In the genomic region with DNA sequence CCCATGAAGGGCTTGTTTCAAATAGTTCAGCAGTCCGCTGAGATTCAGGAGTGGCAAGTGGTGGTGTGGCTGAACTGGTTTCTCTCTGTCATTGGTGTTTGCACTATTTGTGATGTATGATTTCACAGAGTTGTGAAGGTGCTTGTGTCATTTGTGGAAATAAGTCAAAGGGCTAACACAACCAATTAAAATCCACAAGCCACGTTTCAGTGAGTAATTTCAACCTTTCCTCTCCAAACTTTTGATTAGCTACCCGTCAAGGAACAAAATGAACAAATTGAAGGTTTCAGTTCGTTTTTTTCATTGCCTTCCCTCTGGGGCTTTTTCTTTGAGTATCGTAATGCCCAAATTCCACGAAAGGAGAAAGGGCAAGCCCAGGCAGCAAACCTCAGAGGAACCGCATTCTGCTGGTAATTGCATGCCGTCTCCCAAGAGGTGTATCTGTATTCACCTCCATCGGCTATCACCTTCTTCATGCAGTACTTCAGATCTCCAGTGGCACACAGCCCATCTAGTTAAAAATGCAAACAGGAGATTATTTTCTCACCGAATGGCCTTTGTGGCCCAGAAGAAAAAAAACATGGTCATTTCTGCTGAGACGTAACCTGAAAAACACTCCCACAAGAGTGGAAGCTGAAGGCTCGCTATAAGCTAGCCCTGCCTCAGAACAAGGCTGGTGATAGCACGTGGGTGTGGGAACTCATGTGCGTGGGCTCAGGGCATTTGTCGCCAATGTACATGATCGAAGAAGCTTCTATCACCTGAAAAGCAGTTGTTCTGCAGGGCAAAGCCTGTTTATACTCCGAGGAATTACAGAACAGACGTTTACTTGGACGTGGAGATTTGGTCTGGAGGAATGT, we compare ENCODE assay signal across 9 cellular contexts.
A peak's percentile ranks its signal among the peaks of the same experiment; 100 is the strongest.
DNase-seq lines count a peak whose midpoint lies in the region; ATAC-seq and TF ChIP-seq lines count a peak whose summit lies in the region.
"Had no signal": no experiment of that assay in that cellular context is flagged by ENCODE, and none has a peak within 500 bp of the region (broad histone marks: within the 10 kb centered on the region; RNA-seq: fewer than 3 reads in every experiment).

No MANE protein-coding gene starts in this region.

- no peak for DNase-seq in natural killer cell treated with Interleukin-12 subunit alpha and Interleukin-12 subunit beta and Interleukin-15 and Interleukin-18, amount 100 ng/mL, for 72 hours (ENCODE audit: low spot score)
- DNase-seq in anterior cingulate cortex (lab: John Stamatoyannopoulos, UW) = no peak
- DNase-seq in tibial nerve (ENCODE audit: low spot score in 2 of 2) = no peak
- no peak for DNase-seq in effector CD4-positive, alpha-beta T cell
- DNase-seq: hypothalamus had no signal

- peaks cover 59 to 77% of the 10 kb centered on the region in 2 donors for H3K4me1 Mint-ChIP-seq in natural killer cell treated with Interleukin-12 subunit alpha and Interleukin-12 subunit beta and Interleukin-15 and Interleukin-18, amount 100 ng/mL, for 72 hours (ENCODE audit: low read depth in 2 of 2)

- 88 to 91% methylated on average over 19 of the region's 19 CpGs for WGBS in tibial nerve, 2 donors

- TF ChIP-seq CTCF in tibial nerve (IDR thresholded peaks at IDR 0.05) = no peak

- TF ChIP-seq POLR2A in tibial nerve (IDR thresholded peaks at IDR 0.05) = no peak

- no peak for TF ChIP-seq EP300 in tibial nerve (IDR thresholded peaks at IDR 0.05)

- peaks cover 15% of the 10 kb centered on the region for H3K36me3 Mint-ChIP-seq in natural killer cell treated with Interleukin-12 subunit alpha and Interleukin-12 subunit beta and Interleukin-15 and Interleukin-18, amount 100 ng/mL, for 72 hours

- H3K9me3 Mint-ChIP-seq in natural killer cell treated with Interleukin-12 subunit alpha and Interleukin-12 subunit beta and Interleukin-15 and Interleukin-18, amount 100 ng/mL, for 72 hours = peaks cover 6% of the 10 kb centered on the region

- H3K4me3 ChIP-seq in tibial nerve = no peak overlapping the region

- no peak overlapping the region for H3K27ac ChIP-seq in tibial nerve
- H3K27ac ChIP-seq: neutrophil had no signal

- no peaks in the 10 kb centered on the region for H3K27me3 Mint-ChIP-seq in natural killer cell treated with Interleukin-12 subunit alpha and Interleukin-12 subunit beta and Interleukin-15 and Interleukin-18, amount 100 ng/mL, for 72 hours

- H3K27me3 ChIP-seq in tibial nerve = no peaks in the 10 kb centered on the region
- H3K27me3 ChIP-seq: neutrophil had no signal

- H3K36me3 ChIP-seq in tibial nerve = no peaks in the 10 kb centered on the region

- H3K9me3 ChIP-seq in tibial nerve = peaks cover 0 to 6% (median 0%) of the 10 kb centered on the region in 4 donors
- H3K9me3 ChIP-seq: neutrophil had no signal

- H3K4me3 Mint-ChIP-seq in natural killer cell treated with Interleukin-12 subunit alpha and Interleukin-12 subunit beta and Interleukin-15 and Interleukin-18, amount 100 ng/mL, for 72 hours = peak overlapping the region; percentile 73

- ATAC-seq in GM18867 (IDR thresholded peaks at IDR 0.05; ENCODE audit: unreplicated experiment) (peak; percentile 51), GM21515 (IDR thresholded peaks at IDR 0.05; ENCODE audit: unreplicated experiment) (peak; percentile 46), HG03520 (IDR thresholded peaks at IDR 0.05; ENCODE audit: unreplicated experiment) (peak; percentile 46)
- ATAC-seq in natural killer cell treated with Interleukin-12 subunit alpha and Interleukin-12 subunit beta and Interleukin-15 and Interleukin-18, amount 100 ng/mL, for 72 hours = peak in 1 of 2 donors; percentile 78

- H3K27ac Mint-ChIP-seq in natural killer cell treated with Interleukin-12 subunit alpha and Interleukin-12 subunit beta and Interleukin-15 and Interleukin-18, amount 100 ng/mL, for 72 hours = peak overlapping the region; percentile 46 to 86

- H3K4me1 ChIP-seq in tibial nerve = peaks cover 0 to 15% (median 0%) of the 10 kb centered on the region in 4 donors
